11 cellular contexts compared by ENCODE assay signal in the genomic region with DNA sequence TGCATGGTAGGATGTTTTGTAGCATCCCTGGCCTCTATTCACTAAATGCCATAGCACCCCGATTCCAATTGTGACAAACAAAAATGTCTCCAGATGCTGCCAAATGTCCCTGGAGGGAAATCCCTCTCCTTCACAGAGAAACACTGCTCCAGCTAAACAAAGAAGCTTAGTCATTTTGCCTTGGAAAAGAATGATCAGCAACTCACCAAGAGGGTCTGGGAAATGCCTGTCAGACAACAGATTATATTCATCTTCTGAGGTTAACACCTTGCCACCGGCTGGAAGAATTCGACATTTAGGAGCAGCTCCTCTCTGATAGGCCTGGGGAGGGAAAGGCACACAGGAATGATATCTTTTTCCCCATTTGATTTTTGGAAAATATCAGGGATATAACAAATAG.
A peak's percentile ranks its signal among the peaks of the same experiment; 100 is the strongest.
DNase-seq lines count a peak whose midpoint lies in the region; ATAC-seq and TF ChIP-seq lines count a peak whose summit lies in the region.
"Had no signal": no experiment of that assay in that cellular context is flagged by ENCODE, and none has a peak within 500 bp of the region (broad histone marks: within the 10 kb centered on the region; RNA-seq: fewer than 3 reads in every experiment).

No MANE protein-coding gene starts in this region.

- H3K36me3 ChIP-seq in mucosa of descending colon (ENCODE audit: low read depth) = no peaks in the 10 kb centered on the region
- H3K36me3 ChIP-seq: WERI-Rb-1 had no signal

- H3K27me3 Mint-ChIP-seq in HFFc6 (ENCODE audit: insufficient read depth) (no peaks in the 10 kb centered on the region; the same call in 1 of the 2 replicates), T-cell (no peaks in the 10 kb centered on the region)
- H3K27me3 Mint-ChIP-seq in stimulated activated naive CD8-positive, alpha-beta T cell treated with anti-CD3 and anti-CD28 coated beads, Interleukin-15, Interleukin-2, amounts not matched to agents 100 ng/mL and 50 ng/mL, for 24 hours = no peaks in the 10 kb centered on the region
- H3K27me3 Mint-ChIP-seq: memory B cell had no signal

- H3K27ac Mint-ChIP-seq in HFFc6 = peak overlapping the region; percentile 79
- peak overlapping the region; percentile 93 to 97 for H3K27ac Mint-ChIP-seq in T-cell
- H3K27ac Mint-ChIP-seq in stimulated activated naive CD8-positive, alpha-beta T cell treated with anti-CD3 and anti-CD28 coated beads, Interleukin-15, Interleukin-2, amounts not matched to agents 100 ng/mL and 50 ng/mL, for 24 hours = peak overlapping the region; percentile 97

- intact Hi-C loops in mucosa of descending colon (cut with DNase I, micrococcal nuclease) = loop anchor here in 1 of 2 donors (10.0 kb wide), 1 partner anchor 85 kb away; a partner anchor contains a TSS

- H3K36me3 Mint-ChIP-seq in HFFc6 (ENCODE audit: low read depth) = no peaks in the 10 kb centered on the region
- H3K36me3 Mint-ChIP-seq in T-cell = peaks cover 36% of the 10 kb centered on the region
- peaks cover 20% of the 10 kb centered on the region for H3K36me3 Mint-ChIP-seq in stimulated activated naive CD8-positive, alpha-beta T cell treated with anti-CD3 and anti-CD28 coated beads, Interleukin-15, Interleukin-2, amounts not matched to agents 100 ng/mL and 50 ng/mL, for 24 hours (ENCODE audit: low read depth)
- H3K36me3 Mint-ChIP-seq: memory B cell had no signal

- TF ChIP-seq CTCF in HFFc6 (IDR thresholded peaks at IDR 0.05) (no peak), mucosa of descending colon (IDR thresholded peaks at IDR 0.05) (no peak), GM20000 (IDR thresholded peaks at IDR 0.05; ENCODE audit: extremely low read depth, missing control alignments) (no peak)

- H3K9me3 Mint-ChIP-seq in HFFc6 (no peaks in the 10 kb centered on the region), T-cell (no peaks in the 10 kb centered on the region)
- no peaks in the 10 kb centered on the region for H3K9me3 Mint-ChIP-seq in stimulated activated naive CD8-positive, alpha-beta T cell treated with anti-CD3 and anti-CD28 coated beads, Interleukin-15, Interleukin-2, amounts not matched to agents 100 ng/mL and 50 ng/mL, for 24 hours
- H3K9me3 Mint-ChIP-seq: memory B cell had no signal

- POLR2A ChIA-PET in T-cell (lab: Charles Lee) = interaction anchor here in 1 of 2 donors (1.1 to 3.4 kb wide), 2 partner anchors 23 to 85 kb away, joined by 6 to 37 read pairs; a partner anchor contains a TSS

- CTCF ChIA-PET in T-cell (lab: Charles Lee) = interaction anchor here in 1 of 2 donors (1.5 to 2.5 kb wide), 2 partner anchors 23 to 85 kb away, joined by 6 read pairs; no protein-coding TSS in a partner anchor

- no peaks in the 10 kb centered on the region for H3K4me1 ChIP-seq in mucosa of descending colon (ENCODE audit: low read depth)

- H3K4me3 Mint-ChIP-seq in HFFc6 (no peak overlapping the region; the same call in 1 of the 2 replicates), T-cell (no peak overlapping the region)
- H3K4me3 Mint-ChIP-seq in stimulated activated naive CD8-positive, alpha-beta T cell treated with anti-CD3 and anti-CD28 coated beads, Interleukin-15, Interleukin-2, amounts not matched to agents 100 ng/mL and 50 ng/mL, for 24 hours = peak overlapping the region; percentile 59
- H3K4me3 Mint-ChIP-seq: memory B cell had no signal

- peaks cover 85% of the 10 kb centered on the region for H3K4me1 Mint-ChIP-seq in HFFc6 (ENCODE audit: low read depth)
- peaks cover 10 to 49% (median 39%) of the 10 kb centered on the region in 3 donors for H3K4me1 Mint-ChIP-seq in T-cell
- peaks cover 73% of the 10 kb centered on the region for H3K4me1 Mint-ChIP-seq in stimulated activated naive CD8-positive, alpha-beta T cell treated with anti-CD3 and anti-CD28 coated beads, Interleukin-15, Interleukin-2, amounts not matched to agents 100 ng/mL and 50 ng/mL, for 24 hours (ENCODE audit: low read depth)

- no peak overlapping the region for H3K4me3 ChIP-seq in mucosa of descending colon
- H3K4me3 ChIP-seq: hepatocyte had no signal

- no peak for ATAC-seq in T-cell (replicated peaks in 1 of 4)
- no peak for ATAC-seq in mucosa of descending colon
- ATAC-seq: HCT116 had no signal

- no peak for DNase-seq in HFFc6
- no peak for DNase-seq in T-cell
- peak; percentile 23 for DNase-seq in fibroblast of peridontal ligament (ENCODE audit: extremely low read depth)
- DNase-seq in ecto neural progenitor cell (ENCODE audit: low spot score) = no peak
- DNase-seq in mucosa of descending colon = no peak
- no peak for DNase-seq in GM20000 (ENCODE audit: low spot score)
- DNase-seq: WERI-Rb-1 had no signal

- H3K9me3 ChIP-seq in mucosa of descending colon = no peaks in the 10 kb centered on the region
